8 cellular contexts compared by ENCODE assay signal in the genomic region with DNA sequence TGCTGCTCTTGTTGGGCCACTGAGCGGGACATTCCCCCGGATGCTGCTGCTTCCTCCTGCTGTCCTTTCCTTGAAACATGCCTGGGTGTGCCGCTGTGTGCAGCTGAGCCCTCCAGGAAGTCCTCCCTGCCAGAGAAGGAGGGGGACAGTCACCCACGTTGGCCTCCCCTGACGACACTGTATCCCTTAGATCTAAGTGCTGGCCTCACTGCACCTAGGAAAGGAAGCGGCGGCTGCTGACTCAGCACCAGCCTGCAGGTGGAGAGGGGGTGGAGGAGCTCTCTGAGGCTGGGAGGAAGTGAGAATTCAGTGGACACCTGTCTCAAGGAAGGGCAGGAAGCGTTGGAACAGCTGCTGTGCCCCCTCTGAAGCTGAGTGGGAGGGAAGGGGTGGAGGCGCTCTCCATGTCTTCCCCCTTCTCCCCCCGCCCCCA.
A peak's percentile ranks its signal among the peaks of the same experiment; 100 is the strongest.
DNase-seq lines count a peak whose midpoint lies in the region; ATAC-seq, FAIRE-seq and TF ChIP-seq lines count a peak whose summit lies in the region.

No MANE protein-coding gene starts in this region.

- no peak for TF ChIP-seq CTCF in A549 (IDR thresholded peaks at IDR 0.05)

- no peak overlapping the region for H3K4me3 ChIP-seq in A549

- TF ChIP-seq POLR2A in A549 (IDR thresholded peaks at IDR 0.05; ENCODE audit: low read length): no peak

- CTCF ChIA-PET in A549 (lab: Yijun Ruan, JAX): interaction anchor here (1.6 kb wide), 1 partner anchor 314 kb away, joined by 4 read pairs; no protein-coding TSS in a partner anchor

- DNase-seq in A549 (ENCODE audit: low read depth in 1 of 2, low spot score in 1 of 2) (no peak), T follicular helper cell (ENCODE audit: low read depth) (peak; percentile 12), sciatic nerve (ENCODE audit: low spot score) (no peak), AG08396 (ENCODE audit: low spot score) (no peak), amniotic stem cell (lab: John Stamatoyannopoulos, UW) (no peak)
- peak; percentile 62 for DNase-seq in central memory CD4-positive, alpha-beta T cell

- whole genome bisulfite sequencing in A549 (ENCODE audit: missing lambda C conversion rate): 82% methylated on average over 8 of the region's 10 CpGs

- H3K9me3 ChIP-seq in A549: no peaks in the 10 kb centered on the region

- no peak for FAIRE-seq in A549 (lab: Jason Lieb, UNC)

- no peak for TF ChIP-seq EP300 in A549 (IDR thresholded peaks at IDR 0.05)

- H3K27ac ChIP-seq in A549: no peak overlapping the region

- TF ChIP-seq RAD21 in A549 (conservative IDR thresholded peaks at IDR 0.05 in 1 of 2, IDR thresholded peaks at IDR 0.05 in 1 of 2): no peak

- H3K4me1 ChIP-seq in A549: no peaks in the 10 kb centered on the region

- ATAC-seq in A549: no peak
- ATAC-seq in GM19023 (IDR thresholded peaks at IDR 0.05; ENCODE audit: unreplicated experiment): peak; percentile 83
- peak; percentile 84 for ATAC-seq in HG03108 (IDR thresholded peaks at IDR 0.05; ENCODE audit: unreplicated experiment)
- ATAC-seq in sciatic nerve: peak; percentile 34

- no peak overlapping the region for H3K4me2 ChIP-seq in A549

- POLR2A ChIA-PET in A549 (lab: Yijun Ruan, JAX): no interaction called here

- intact Hi-C loops in sciatic nerve (cut with DNase I): no loop called here

TF ChIP-seq in A549, 52 proteins besides CTCF, POLR2A, EP300 and RAD21:
- TF ChIP-seq HOXB13 (CRISPR knock-in tag; IDR thresholded peaks at IDR 0.05; ENCODE audit: low read depth) (no peak), MAFK (IDR thresholded peaks at IDR 0.05; ENCODE audit: partially characterized antibody) (peak; percentile 67)

Comparison
In these comparisons a context has a peak if more than half of its experiments do, and no peak if none do; other contexts are left out.
1. ATAC-seq: peak in GM19023 (single experiment), HG03108 (single experiment) and sciatic nerve (single experiment); none in A549 (0 of 2).
2. DNase-seq: peak in T follicular helper cell (single experiment) and central memory CD4-positive, alpha-beta T cell (single experiment); none in A549 (0 of 2), sciatic nerve (single experiment), AG08396 (single experiment) and amniotic stem cell (single experiment).